In genomic region chr15:95911570-95912279, GRCh38 we compare ENCODE assay signal across 17 cellular contexts.
"Had no signal": no experiment of that assay in that cellular context is flagged by ENCODE, and none has a peak within 500 bp of the region (broad histone marks: within the 10 kb centered on the region; RNA-seq: fewer than 3 reads in every experiment).

No MANE protein-coding gene starts in this region.

- ATAC-seq: activated CD8-positive, alpha-beta T cell treated with anti-CD3 and anti-CD28 coated beads, Interleukin-2, amount 10 ng/mL, durations not matched to agents 7 days and 5 days; activated naive CD4-positive, alpha-beta T cell treated with anti-CD3 and anti-CD28 coated beads, Interleukin-2, amount 50 U/mL, for 72 hours; T-helper 17 cell had no signal

- H3K4me3 Mint-ChIP-seq: activated CD8-positive, alpha-beta T cell treated with anti-CD3 and anti-CD28 coated beads, Interleukin-2, amount 10 ng/mL, durations not matched to agents 7 days and 5 days; T-helper 17 cell had no signal

- H3K36me3 ChIP-seq: colonic mucosa, esophagus muscularis mucosa, ovary, thoracic aorta had no signal

- H3K27ac Mint-ChIP-seq: activated CD8-positive, alpha-beta T cell treated with anti-CD3 and anti-CD28 coated beads, Interleukin-2, amount 10 ng/mL, durations not matched to agents 7 days and 5 days; activated naive CD4-positive, alpha-beta T cell treated with anti-CD3 and anti-CD28 coated beads, Interleukin-2, amount 50 U/mL, for 72 hours; T-helper 17 cell had no signal

- H3K27ac ChIP-seq: colonic mucosa, esophagus muscularis mucosa, ovary, thoracic aorta had no signal

- H3K4me3 ChIP-seq: colonic mucosa, esophagus muscularis mucosa, ovary, thoracic aorta had no signal

- H3K9me3 ChIP-seq: colonic mucosa, esophagus muscularis mucosa, ovary, thoracic aorta had no signal

- H3K27me3 Mint-ChIP-seq: T-helper 17 cell had no signal

- DNase-seq: activated CD4-positive, alpha-beta T cell treated with anti-CD3 and anti-CD28 coated beads for 4 hours; activated CD8-positive, alpha-beta memory T cell treated with anti-CD3 and anti-CD28 coated beads, Interleukin-2, amount 50 U/mL, for 4 hours; activated CD8-positive, alpha-beta T cell treated with anti-CD3 and anti-CD28 coated beads, Interleukin-2, amount 10 ng/mL, durations not matched to agents 7 days and 5 days; activated effector memory CD4-positive, alpha-beta T cell treated with anti-CD3 and anti-CD28 coated beads, Interleukin-2, amount 50 U/mL, for 16 hours; activated T-cell treated with anti-CD3 and anti-CD28 coated beads, Interleukin-2, amount 50 U/mL, for 48 hours; amniotic stem cell; colonic mucosa; hippocampal formation; kidney glomerular epithelial cell; ovary; stimulated activated CD4-positive, alpha-beta T cell treated with anti-CD3 and anti-CD28 coated beads, Interleukin-12 subunit alpha, Interleukin-12 subunit beta, amount 100 ng/mL, for 4 hours; stimulated activated CD4-positive, alpha-beta T cell treated with anti-CD3 and anti-CD28 coated beads, Interleukin-2, amount 100 ng/mL, for 24 hours; T-helper 17 cell had no signal

- H3K9me3 Mint-ChIP-seq: activated naive CD4-positive, alpha-beta T cell treated with anti-CD3 and anti-CD28 coated beads, Interleukin-2, amount 50 U/mL, for 72 hours; neural crest cell had no signal

- H3K36me3 Mint-ChIP-seq: activated naive CD4-positive, alpha-beta T cell treated with anti-CD3 and anti-CD28 coated beads, Interleukin-2, amount 50 U/mL, for 72 hours had no signal

- H3K4me1 Mint-ChIP-seq: T-helper 17 cell had no signal

- H3K4me1 ChIP-seq: colonic mucosa, esophagus muscularis mucosa had no signal

- H3K27me3 ChIP-seq: colonic mucosa, esophagus muscularis mucosa, ovary had no signal
